21 cellular contexts compared by ENCODE assay signal in the genomic region with DNA sequence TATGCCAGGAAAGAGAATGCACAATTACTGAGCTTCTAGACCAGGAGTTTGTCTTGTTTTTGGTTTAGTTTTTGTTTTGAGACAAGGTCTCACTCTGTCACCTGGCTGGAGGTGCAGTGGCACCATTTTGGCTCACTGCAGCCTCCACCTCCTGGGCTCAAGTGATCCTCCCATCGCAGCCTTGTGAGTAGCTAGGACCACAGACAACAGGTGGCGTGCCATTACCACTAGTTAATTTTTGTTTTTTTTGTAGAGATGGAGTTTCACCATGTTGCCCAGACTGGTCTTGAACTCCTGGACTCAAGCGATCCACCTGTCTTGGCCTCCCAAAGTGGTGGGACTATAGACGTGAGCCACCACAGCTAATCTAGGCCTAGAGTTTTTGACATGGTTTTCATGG.
DNase-seq lines count a peak whose midpoint lies in the region; ATAC-seq and TF ChIP-seq lines count a peak whose summit lies in the region.
"Had no signal": no experiment of that assay in that cellular context is flagged by ENCODE, and none has a peak within 500 bp of the region (broad histone marks: within the 10 kb centered on the region; RNA-seq: fewer than 3 reads in every experiment).

No MANE protein-coding gene starts in this region.

- H3K4me3 Mint-ChIP-seq in Calu3 (ENCODE audit: low read depth, unreplicated experiment) (no peak overlapping the region), HFFc6 (no peak overlapping the region)
- H3K4me3 Mint-ChIP-seq: CD8-positive, alpha-beta memory T cell had no signal

- no peaks in the 10 kb centered on the region for H3K79me2 ChIP-seq in OCI-LY7 (ENCODE audit: insufficient read depth, low read depth, low read length)

- no peaks in the 10 kb centered on the region for H3K9me3 ChIP-seq in OCI-LY7 (ENCODE audit: low read length)
- H3K9me3 ChIP-seq: SJSA1 had no signal

- H3K27ac ChIP-seq in OCI-LY7 (ENCODE audit: low read depth, low read length, poor library complexity, severe bottlenecking): no peak overlapping the region
- H3K27ac ChIP-seq: C4-2B, SJSA1 had no signal

- H3K4me3 ChIP-seq in OCI-LY7 (ENCODE audit: low read depth, low read length, poor library complexity, severe bottlenecking): no peak overlapping the region
- H3K4me3 ChIP-seq in epithelial cell of proximal tubule (ENCODE audit: low read depth, low read length): no peak overlapping the region
- H3K4me3 ChIP-seq: SJSA1 had no signal

- intact Hi-C loops in Calu3 (cut with micrococcal nuclease; ENCODE audit: unreplicated experiment): loop anchor here (2.0 to 10.0 kb wide), 2 partner anchors 148 to 252 kb away; a partner anchor contains a TSS
- intact Hi-C loops in OCI-LY7 (cut with micrococcal nuclease; ENCODE audit: unreplicated experiment): loop anchor here (1.0 to 10.0 kb wide), 5 partner anchors 37 to 472 kb away; no protein-coding TSS in a partner anchor

- no peaks in the 10 kb centered on the region for H3K36me3 Mint-ChIP-seq in Calu3 (ENCODE audit: insufficient read depth, unreplicated experiment)
- no peaks in the 10 kb centered on the region for H3K36me3 Mint-ChIP-seq in HFFc6 (ENCODE audit: low read depth)
- H3K36me3 Mint-ChIP-seq: CD8-positive, alpha-beta memory T cell had no signal

- H3K4me2 ChIP-seq in OCI-LY7 (ENCODE audit: low read length): no peak overlapping the region

- H3K36me3 ChIP-seq in OCI-LY7 (ENCODE audit: insufficient read depth, low read length): no peaks in the 10 kb centered on the region
- H3K36me3 ChIP-seq: SJSA1 had no signal

- no peaks in the 10 kb centered on the region for H3K9me2 ChIP-seq in OCI-LY7 (ENCODE audit: insufficient read depth, low read length)

- BruUV-seq in Calu3 (replicated peaks; lab: Mats Ljungman, UMichigan) (no TSS peak), OCI-LY7 (replicated peaks; lab: Mats Ljungman, UMichigan) (no TSS peak)

- H2AFZ ChIP-seq in OCI-LY7 (ENCODE audit: low read length): no peak overlapping the region

- H3K9me3 Mint-ChIP-seq in Calu3 (ENCODE audit: low read depth, unreplicated experiment) (no peaks in the 10 kb centered on the region), HFFc6 (no peaks in the 10 kb centered on the region)
- H3K9me3 Mint-ChIP-seq: CD8-positive, alpha-beta memory T cell had no signal

- H3K4me1 Mint-ChIP-seq in Calu3 (ENCODE audit: low read depth, unreplicated experiment): peaks cover 8% of the 10 kb centered on the region
- 0 out of 2 replicates have a peak, but pooled peaks cover 6% of the 10 kb centered on the region for H3K4me1 Mint-ChIP-seq in HFFc6 (ENCODE audit: low read depth)
- H3K4me1 Mint-ChIP-seq: CD8-positive, alpha-beta memory T cell had no signal

- H3K27ac Mint-ChIP-seq in Calu3 (ENCODE audit: unreplicated experiment): no peak overlapping the region
- no peak overlapping the region for H3K27ac Mint-ChIP-seq in HFFc6
- H3K27ac Mint-ChIP-seq: CD8-positive, alpha-beta memory T cell had no signal

- H3K4me1 ChIP-seq in OCI-LY7 (ENCODE audit: insufficient read depth, low read length, poor library complexity, severe bottlenecking): no peaks in the 10 kb centered on the region
- H3K4me1 ChIP-seq: SJSA1 had no signal

- no peaks in the 10 kb centered on the region for H3K27me3 Mint-ChIP-seq in Calu3 (ENCODE audit: unreplicated experiment)
- peaks cover 2% of the 10 kb centered on the region for H3K27me3 Mint-ChIP-seq in HFFc6 (ENCODE audit: insufficient read depth)

- no peak for ATAC-seq in HG02884 (IDR thresholded peaks at IDR 0.05; ENCODE audit: unreplicated experiment)
- no peak for ATAC-seq in GM19395 (IDR thresholded peaks at IDR 0.05; ENCODE audit: unreplicated experiment)
- ATAC-seq: Right ventricle myocardium inferior had no signal

- H4K20me1 ChIP-seq in OCI-LY7 (ENCODE audit: insufficient read depth, low read length): no peaks in the 10 kb centered on the region

- DNase-seq in Calu3 (peak; percentile 13), HFFc6 (no peak), OCI-LY7 (ENCODE audit: low spot score) (peak; percentile 18), epithelial cell of proximal tubule (ENCODE audit: low read depth) (no peak), NCI-H1436 (lab: John Stamatoyannopoulos, UW) (no peak), NCI-H524 (lab: John Stamatoyannopoulos, UW) (no peak)
- DNase-seq: CD8-positive, alpha-beta memory T cell; EL; GF-D8; HCEC 1CT; NCI-H1105; NCI-H2029 treated with DMSO at 0.1 percent for 48 hours; NCI-H2171; NCI-H345; NCI-H524 treated with DMSO at 0.1 percent for 48 hours; NCI-H82 had no signal

- CTCF ChIA-PET in Calu3 (lab: Charles Lee) (interaction anchor here (0.6 to 3.0 kb wide), 3 partner anchors 143 to 326 kb away, joined by 3 to 24 read pairs (median 3); no protein-coding TSS in a partner anchor), OCI-LY7 (lab: Charles Lee; ENCODE audit: unreplicated experiment) (interaction anchor here (0.6 to 2.3 kb wide), 5 partner anchors 10 to 270 kb away, joined by 3 to 14 read pairs (median 3); no protein-coding TSS in a partner anchor)

- POLR2A ChIA-PET in OCI-LY7 (lab: Charles Lee): interaction anchor here (0.8 to 1.4 kb wide), 3 partner anchors 37 to 157 kb away, joined by 3 to 4 read pairs (median 4); no protein-coding TSS in a partner anchor

- TF ChIP-seq CTCF in Calu3 (IDR thresholded peaks at IDR 0.05; ENCODE audit: unreplicated experiment) (no peak), HFFc6 (IDR thresholded peaks at IDR 0.05) (peak; percentile 32), OCI-LY7 (conservative IDR thresholded peaks at IDR 0.05; ENCODE audit: low read length) (peak; percentile 51), epithelial cell of proximal tubule (conservative IDR thresholded peaks at IDR 0.05; ENCODE audit: low read depth, low read length) (peak; percentile 15)

Comparison
In these comparisons a context has a peak if more than half of its experiments do, and no peak if none do; other contexts are left out.
1. DNase-seq: peak in Calu3 (single experiment) and OCI-LY7 (single experiment); none in HFFc6 (single experiment), epithelial cell of proximal tubule (single experiment), NCI-H1436 (single experiment) and NCI-H524 (0 of 2).